ENCODE assay signal across 33 cellular contexts in the genomic region with DNA sequence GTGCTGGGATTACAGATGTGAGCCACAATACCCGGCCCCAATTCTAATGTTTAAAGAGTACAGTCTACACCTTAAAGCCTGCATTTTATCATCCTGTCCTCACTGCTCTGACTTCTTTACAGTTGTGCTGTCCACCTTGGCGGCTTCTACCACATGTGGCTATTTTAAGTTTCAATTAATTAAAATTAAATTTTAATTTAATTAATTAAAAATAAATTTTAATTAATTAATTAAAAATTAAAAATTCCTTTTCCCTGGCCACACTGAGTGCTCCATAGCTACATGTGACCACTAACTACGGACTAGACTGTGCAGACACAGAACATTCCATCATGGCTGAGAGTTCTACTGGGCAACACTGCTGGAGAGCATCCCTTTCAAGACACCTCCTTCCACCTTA.
"Had no signal": no experiment of that assay in that cellular context is flagged by ENCODE, and none has a peak within 500 bp of the region (broad histone marks: within the 10 kb centered on the region; RNA-seq: fewer than 3 reads in every experiment).

No MANE protein-coding gene starts in this region.

- DNase-seq: activated CD4-positive, alpha-beta memory T cell treated with anti-CD3 and anti-CD28 coated beads, Interleukin-2, amount 10 ng/mL, durations not matched to agents 7 days and 5 days; activated CD4-positive, alpha-beta T cell treated with anti-CD3 and anti-CD28 coated beads for 1 hour; activated CD4-positive, alpha-beta T cell treated with anti-CD3 and anti-CD28 coated beads for 4 hours; activated CD4-positive, alpha-beta T cell treated with anti-CD3 and anti-CD28 coated beads, Interleukin-2, amount 10 ng/mL, durations not matched to agents 7 days and 5 days; activated CD4-positive, alpha-beta T cell treated with anti-CD3 and anti-CD28 coated beads, Interleukin-2, amount 50 U/mL, for 4 hours; activated CD8-positive, alpha-beta memory T cell treated with anti-CD3 and anti-CD28 coated beads, Interleukin-2, amount 50 U/mL, for 48 hours; activated gamma-delta T cell; activated naive CD4-positive, alpha-beta T cell; activated naive CD4-positive, alpha-beta T cell treated with anti-CD3 and anti-CD28 coated beads, Interleukin-2, amount 10 ng/mL, durations not matched to agents 7 days and 5 days; activated naive CD8-positive, alpha-beta T cell treated with anti-CD3 and anti-CD28 coated beads, Interleukin-2, amount 10 ng/mL, durations not matched to agents 7 days and 5 days; activated T-cell treated with anti-CD3 and anti-CD28 coated beads for 4 hours; activated T-cell treated with anti-CD3 and anti-CD28 coated beads, Interleukin-2, amount 50 U/mL, for 24 hours; activated T-cell treated with anti-CD3 and anti-CD28 coated beads, Interleukin-2, amount 50 U/mL, for 72 hours; anterior cingulate cortex; brain microvascular endothelial cell; effector CD4-positive, alpha-beta T cell; effector memory CD8-positive, alpha-beta T cell; erythroblast; foreskin keratinocyte; gastrocnemius medialis; glutamatergic neuron; heart left ventricle; T-helper 1 cell; T-helper 17 cell; T1000 had no signal

- H3K27me3 Mint-ChIP-seq: activated CD4-positive, alpha-beta T cell treated with anti-CD3 and anti-CD28 coated beads, Interleukin-2, amount 10 ng/mL, durations not matched to agents 7 days and 5 days; central memory CD8-positive, alpha-beta T cell; dendritic cell treated with granulocyte-macrophage colony-stimulating factor and Interleukin-4, amounts not matched to agents 40 ng/mL and 50 ng/mL, for 4 days had no signal

- FAIRE-seq: astrocyte, bronchial epithelial cell had no signal

- H3K9me3 ChIP-seq: esophagus muscularis mucosa, gastrocnemius medialis, heart left ventricle had no signal

- H3K36me3 ChIP-seq: brain microvascular endothelial cell, esophagus muscularis mucosa, gastrocnemius medialis, heart left ventricle had no signal

- ATAC-seq: activated naive CD4-positive, alpha-beta T cell treated with anti-CD3 and anti-CD28 coated beads, Interleukin-2, amount 50 U/mL, for 72 hours; activated T-cell treated with anti-CD3 and anti-CD28 coated beads, Interleukin-2, amount 50 U/mL, for 72 hours; effector memory CD8-positive, alpha-beta T cell; foreskin keratinocyte; gastrocnemius medialis; heart left ventricle; T-helper 17 cell had no signal

- H3K4me3 Mint-ChIP-seq: activated CD4-positive, alpha-beta memory T cell treated with anti-CD3 and anti-CD28 coated beads, Interleukin-2, amount 10 ng/mL, durations not matched to agents 7 days and 5 days; activated CD4-positive, alpha-beta T cell treated with anti-CD3 and anti-CD28 coated beads, Interleukin-2, amount 10 ng/mL, durations not matched to agents 7 days and 5 days; activated naive CD4-positive, alpha-beta T cell treated with anti-CD3 and anti-CD28 coated beads, Interleukin-2, amount 10 ng/mL, durations not matched to agents 7 days and 5 days; activated naive CD8-positive, alpha-beta T cell treated with anti-CD3 and anti-CD28 coated beads, Interleukin-2, amount 10 ng/mL, durations not matched to agents 7 days and 5 days; activated T-cell treated with anti-CD3 and anti-CD28 coated beads, Interleukin-2, amount 50 U/mL, for 24 hours; activated T-cell treated with anti-CD3 and anti-CD28 coated beads, Interleukin-2, amount 50 U/mL, for 72 hours; central memory CD8-positive, alpha-beta T cell; dendritic cell treated with granulocyte-macrophage colony-stimulating factor and Interleukin-4, amounts not matched to agents 40 ng/mL and 50 ng/mL, for 4 days; effector memory CD8-positive, alpha-beta T cell; T-helper 17 cell; T-helper 2 cell treated with Interferon-gamma antibody and Interleukin-4, amounts not matched to agents 5 μg/mL and 100 μg/mL, for 36 hours had no signal

- H3K27ac Mint-ChIP-seq: activated CD4-positive, alpha-beta memory T cell treated with anti-CD3 and anti-CD28 coated beads, Interleukin-2, amount 10 ng/mL, durations not matched to agents 7 days and 5 days; activated CD4-positive, alpha-beta T cell treated with anti-CD3 and anti-CD28 coated beads, Interleukin-2, amount 10 ng/mL, durations not matched to agents 7 days and 5 days; activated naive CD4-positive, alpha-beta T cell treated with anti-CD3 and anti-CD28 coated beads, Interleukin-2, amount 10 ng/mL, durations not matched to agents 7 days and 5 days; activated naive CD4-positive, alpha-beta T cell treated with anti-CD3 and anti-CD28 coated beads, Interleukin-2, amount 50 U/mL, for 72 hours; activated naive CD8-positive, alpha-beta T cell treated with anti-CD3 and anti-CD28 coated beads, Interleukin-2, amount 10 ng/mL, durations not matched to agents 7 days and 5 days; activated T-cell treated with anti-CD3 and anti-CD28 coated beads, Interleukin-2, amount 50 U/mL, for 24 hours; activated T-cell treated with anti-CD3 and anti-CD28 coated beads, Interleukin-2, amount 50 U/mL, for 72 hours; dendritic cell treated with granulocyte-macrophage colony-stimulating factor and Interleukin-4, amounts not matched to agents 40 ng/mL and 50 ng/mL, for 4 days; effector memory CD8-positive, alpha-beta T cell; T-helper 17 cell; T-helper 2 cell treated with Interferon-gamma antibody and Interleukin-4, amounts not matched to agents 5 μg/mL and 100 μg/mL, for 36 hours had no signal

- H3K9me3 Mint-ChIP-seq: activated CD4-positive, alpha-beta memory T cell treated with anti-CD3 and anti-CD28 coated beads, Interleukin-2, amount 10 ng/mL, durations not matched to agents 7 days and 5 days; activated CD4-positive, alpha-beta T cell treated with anti-CD3 and anti-CD28 coated beads, Interleukin-2, amount 10 ng/mL, durations not matched to agents 7 days and 5 days; activated naive CD4-positive, alpha-beta T cell treated with anti-CD3 and anti-CD28 coated beads, Interleukin-2, amount 10 ng/mL, durations not matched to agents 7 days and 5 days; activated naive CD4-positive, alpha-beta T cell treated with anti-CD3 and anti-CD28 coated beads, Interleukin-2, amount 50 U/mL, for 72 hours; activated T-cell treated with anti-CD3 and anti-CD28 coated beads, Interleukin-2, amount 50 U/mL, for 24 hours; activated T-cell treated with anti-CD3 and anti-CD28 coated beads, Interleukin-2, amount 50 U/mL, for 72 hours; central memory CD8-positive, alpha-beta T cell; dendritic cell treated with granulocyte-macrophage colony-stimulating factor and Interleukin-4, amounts not matched to agents 40 ng/mL and 50 ng/mL, for 4 days; effector memory CD8-positive, alpha-beta T cell; T-helper 2 cell treated with Interferon-gamma antibody and Interleukin-4, amounts not matched to agents 5 μg/mL and 100 μg/mL, for 36 hours had no signal

- H3K27ac ChIP-seq: brain microvascular endothelial cell, coronary artery, esophagus muscularis mucosa, foreskin keratinocyte, gastrocnemius medialis, heart left ventricle had no signal

- H3K27me3 ChIP-seq: brain microvascular endothelial cell, esophagus muscularis mucosa, foreskin keratinocyte, gastrocnemius medialis, heart left ventricle had no signal

- H3K4me1 Mint-ChIP-seq: activated CD4-positive, alpha-beta T cell treated with anti-CD3 and anti-CD28 coated beads, Interleukin-2, amount 10 ng/mL, durations not matched to agents 7 days and 5 days; activated naive CD4-positive, alpha-beta T cell treated with anti-CD3 and anti-CD28 coated beads, Interleukin-2, amount 10 ng/mL, durations not matched to agents 7 days and 5 days; activated naive CD8-positive, alpha-beta T cell treated with anti-CD3 and anti-CD28 coated beads, Interleukin-2, amount 10 ng/mL, durations not matched to agents 7 days and 5 days; T-helper 17 cell had no signal

- H3K4me3 ChIP-seq: coronary artery, esophagus muscularis mucosa, gastrocnemius medialis, heart left ventricle had no signal

- H3K36me3 Mint-ChIP-seq: activated naive CD4-positive, alpha-beta T cell treated with anti-CD3 and anti-CD28 coated beads, Interleukin-2, amount 10 ng/mL, durations not matched to agents 7 days and 5 days; activated naive CD4-positive, alpha-beta T cell treated with anti-CD3 and anti-CD28 coated beads, Interleukin-2, amount 50 U/mL, for 72 hours; activated naive CD8-positive, alpha-beta T cell treated with anti-CD3 and anti-CD28 coated beads, Interleukin-2, amount 10 ng/mL, durations not matched to agents 7 days and 5 days had no signal
